ENCODE assay signal across 10 cellular contexts in the genomic region with DNA sequence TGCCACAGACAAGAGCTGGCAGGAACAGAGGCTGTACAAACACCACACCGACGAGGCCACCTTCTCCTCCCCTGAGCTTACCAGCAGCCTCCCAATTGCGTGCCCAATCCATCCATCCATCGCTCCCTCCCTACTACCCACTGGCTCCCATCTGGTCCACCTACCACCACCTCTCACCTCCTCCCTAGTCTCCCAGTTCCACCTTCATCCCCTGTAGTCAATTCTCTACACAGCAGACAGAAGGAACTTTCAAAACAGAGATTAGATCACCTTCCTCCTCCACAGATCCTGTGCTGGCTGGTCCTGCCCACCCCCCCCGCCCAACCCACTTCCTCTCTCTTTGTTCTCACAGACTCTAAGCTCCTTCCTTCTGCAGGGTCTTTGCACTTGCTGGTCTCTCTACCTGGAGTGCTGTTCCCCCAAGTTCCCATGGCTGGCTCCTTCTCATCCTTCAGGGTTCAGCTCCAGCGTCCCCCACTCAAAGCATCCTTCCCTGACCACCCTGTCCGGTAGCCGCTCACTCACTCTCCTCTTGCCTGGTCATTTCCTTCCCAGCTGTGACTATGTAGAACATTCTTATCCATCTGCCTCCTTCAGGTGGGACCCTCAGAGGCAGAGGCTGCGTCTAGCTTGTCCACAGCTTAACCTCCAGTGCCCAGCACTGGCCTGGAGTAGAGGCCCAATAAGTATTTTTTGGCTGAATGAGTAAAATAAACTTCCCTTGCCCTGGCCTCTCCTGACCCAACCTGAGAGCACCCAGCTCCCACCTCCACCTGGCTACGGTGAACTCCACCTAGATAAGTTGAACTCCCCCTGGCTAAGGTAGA. TPM values are rescaled to one million over a fixed set of nuclear protein-coding genes. Genes with fewer than 3 reads are reported as not detected.
DNase-seq lines count a peak whose midpoint lies in the region; ATAC-seq, FAIRE-seq and TF ChIP-seq lines count a peak whose summit lies in the region.
"Had no signal": no experiment of that assay in that cellular context is flagged by ENCODE, and none has a peak within 500 bp of the region (broad histone marks: within the 10 kb centered on the region; RNA-seq: fewer than 3 reads in every experiment).

No MANE protein-coding gene starts in this region.

- TF ChIP-seq CTCF in H9 (conservative IDR thresholded peaks at IDR 0.05) = no peak
- TF ChIP-seq CTCF in endothelial cell of umbilical vein (IDR thresholded peaks at IDR 0.05; ENCODE audit: extremely low read depth in 1 of 2, insufficient read depth in 1 of 2, low read depth in 1 of 2, low read length in 2 of 2) = no peak
- TF ChIP-seq CTCF in glutamatergic neuron (IDR thresholded peaks at IDR 0.05; ENCODE audit: partially characterized antibody, unreplicated experiment) = no peak

- peak; percentile 23 to 33 for DNase-seq in AML-193 (lab: John Stamatoyannopoulos, UW)
- no peak for DNase-seq in H9
- peak; percentile 41 for DNase-seq in activated CD4-positive, alpha-beta memory T cell treated with anti-CD3 and anti-CD28 coated beads for 36 hours
- no peak for DNase-seq in endothelial cell of umbilical vein (ENCODE audit: low read depth, low spot score)
- DNase-seq in glutamatergic neuron = no peak
- no peak for DNase-seq in DMS114 treated with DMSO at 0.1 percent for 48 hours (lab: John Stamatoyannopoulos, UW; ENCODE audit: unreplicated experiment)

- no peak overlapping the region for H3K56ac ChIP-seq in H9 (ENCODE audit: insufficient read length, low read depth, low read length)

- no peak overlapping the region for H3K9ac ChIP-seq in H9 (ENCODE audit: extremely low read depth, insufficient read length, low read length)
- H3K9ac ChIP-seq in endothelial cell of umbilical vein (replicated peaks; ENCODE audit: extremely low read depth, insufficient read depth, low read length) = no peak overlapping the region

- H3K4me1 Mint-ChIP-seq in H9 (peaks cover 0 to 2% of the 10 kb centered on the region in 2 experiments; a peak in 3 of 4 replicates), glutamatergic neuron (ENCODE audit: low read depth, unreplicated experiment) (no peaks in the 10 kb centered on the region)
- peaks cover 56% of the 10 kb centered on the region for H3K4me1 Mint-ChIP-seq in activated CD4-positive, alpha-beta memory T cell treated with anti-CD3 and anti-CD28 coated beads for 36 hours (ENCODE audit: low read depth)

- H3K36me3 ChIP-seq in endothelial cell of umbilical vein (ENCODE audit: control insufficient read depth in 2 of 2, extremely low read depth in 1 of 2, insufficient read depth in 2 of 2, low read length in 2 of 2) = no peaks in the 10 kb centered on the region
- H3K36me3 ChIP-seq: ascending aorta had no signal

- TF ChIP-seq POLR2A in endothelial cell of umbilical vein (IDR thresholded peaks at IDR 0.05; ENCODE audit: low read depth, low read length) = no peak

- H3K9me1 ChIP-seq in endothelial cell of umbilical vein (replicated peaks; ENCODE audit: control insufficient read depth, extremely low read depth, insufficient read depth, low read length) = no peaks in the 10 kb centered on the region

- H4K91ac ChIP-seq in H9 (ENCODE audit: insufficient read length, low read depth, low read length) = no peak overlapping the region

- intact Hi-C loops in activated CD4-positive, alpha-beta memory T cell treated with anti-CD3 and anti-CD28 coated beads for 36 hours (cut with micrococcal nuclease) = loop anchor here (2.0 kb wide), 1 partner anchor 23 kb away; the partner anchor contains the start of gene PIN1
- intact Hi-C loops in endothelial cell of umbilical vein (cut with micrococcal nuclease) = no loop called here

- dilution Hi-C loops in endothelial cell of umbilical vein (cut with MboI; ENCODE audit: extremely low pct_ligation_motif_present, low sequenced_read_pairs) = no loop called here

- H3K79me1 ChIP-seq in H9 (ENCODE audit: insufficient read depth, low read depth, low read length, poor library complexity, severe bottlenecking) = no peaks in the 10 kb centered on the region

- no peak overlapping the region for H3K23ac ChIP-seq in H9 (ENCODE audit: insufficient read length, low read depth, low read length)

- H2BK120ac ChIP-seq in H9 (ENCODE audit: low read depth, low read length, poor library complexity, severe bottlenecking) = no peak overlapping the region

- ATAC-seq in HG02759 (IDR thresholded peaks at IDR 0.05; ENCODE audit: unreplicated experiment) = no peak
- no peak for ATAC-seq in GM21526 (IDR thresholded peaks at IDR 0.05; ENCODE audit: low FRiP score, unreplicated experiment)

- CTCF ChIA-PET in activated CD4-positive, alpha-beta memory T cell treated with anti-CD3 and anti-CD28 coated beads for 36 hours (lab: Charles Lee) = interaction anchor here (0.6 to 1.3 kb wide), 6 partner anchors 11 to 530 kb away, joined by 3 to 4 read pairs (median 3); partner anchors contain the start of gene PIN1
- CTCF ChIA-PET in endothelial cell of umbilical vein (lab: Charles Lee) = interaction anchor here (0.9 to 1.1 kb wide), 2 partner anchors 9 to 17 kb away, joined by 3 to 4 read pairs; no protein-coding TSS in a partner anchor

- no peaks in the 10 kb centered on the region for H3K9me3 Mint-ChIP-seq in H9
- H3K9me3 Mint-ChIP-seq in activated CD4-positive, alpha-beta memory T cell treated with anti-CD3 and anti-CD28 coated beads for 36 hours = no peaks in the 10 kb centered on the region
- peaks cover 8% of the 10 kb centered on the region for H3K9me3 Mint-ChIP-seq in glutamatergic neuron (ENCODE audit: unreplicated experiment)

- H2AFZ ChIP-seq in H9 (ENCODE audit: low read length) = no peak overlapping the region
- H2AFZ ChIP-seq in endothelial cell of umbilical vein (ENCODE audit: low read depth, low read length) = no peak overlapping the region

- no peak overlapping the region for H3K4me3 ChIP-seq in endothelial cell of umbilical vein (replicated peaks in 1 of 3; ENCODE audit: insufficient read depth in 1 of 3, low read depth in 1 of 3, low read length in 3 of 3)
- H3K4me3 ChIP-seq: ascending aorta had no signal

- H3K27me3 ChIP-seq in H9 (ENCODE audit: insufficient read depth, low read length) (no peaks in the 10 kb centered on the region), endothelial cell of umbilical vein (ENCODE audit: control insufficient read depth in 2 of 2, insufficient read depth in 2 of 2, low read length in 2 of 2) (no peaks in the 10 kb centered on the region)
- H3K27me3 ChIP-seq: ascending aorta had no signal

- H3K4ac ChIP-seq in H9 (ENCODE audit: low read depth, low read length) = no peak overlapping the region

- no peak overlapping the region for H2BK15ac ChIP-seq in H9 (ENCODE audit: low read depth, low read length)

- no peaks in the 10 kb centered on the region for H3K79me2 ChIP-seq in H9 (ENCODE audit: insufficient read depth, low read length)
- H3K79me2 ChIP-seq in endothelial cell of umbilical vein (ENCODE audit: control insufficient read depth, insufficient read depth, low read length) = no peaks in the 10 kb centered on the region

- no peak overlapping the region for H4K5ac ChIP-seq in H9 (ENCODE audit: insufficient read length, low read depth, low read length)

- H4K20me1 ChIP-seq in H9 (ENCODE audit: control insufficient read depth, insufficient read depth, insufficient read length) (no peaks in the 10 kb centered on the region), endothelial cell of umbilical vein (replicated peaks; ENCODE audit: control insufficient read depth, extremely low read depth, insufficient read depth, low read length) (no peaks in the 10 kb centered on the region)

- no peak overlapping the region for H4K8ac ChIP-seq in H9 (replicated peaks; ENCODE audit: insufficient read length, low read depth, low read length)

- H3K4me1 ChIP-seq in H9 (ENCODE audit: insufficient read depth, low read length) = no peaks in the 10 kb centered on the region
- H3K4me1 ChIP-seq in endothelial cell of umbilical vein (ENCODE audit: control insufficient read depth, extremely low read depth, insufficient read depth, low read length) = peaks cover 5% of the 10 kb centered on the region
- H3K4me1 ChIP-seq: ascending aorta had no signal

- no peak overlapping the region for H3K18ac ChIP-seq in H9 (ENCODE audit: insufficient read length, low read depth, low read length)

- H3K4me2 ChIP-seq in H9 (ENCODE audit: insufficient read depth, insufficient read length, low read length) (no peak overlapping the region), endothelial cell of umbilical vein (ENCODE audit: insufficient read depth, low read length) (peak overlapping the region; percentile 8)

- H3K36me3 Mint-ChIP-seq in H9 (ENCODE audit: insufficient read depth in 1 of 3, low read depth in 3 of 3) (peaks cover 19 to 52% (median 49%) of the 10 kb centered on the region in 3 experiments; a peak in 6 of 7 replicates), glutamatergic neuron (ENCODE audit: unreplicated experiment) (peaks cover 11% of the 10 kb centered on the region)
- peaks cover 5% of the 10 kb centered on the region for H3K36me3 Mint-ChIP-seq in activated CD4-positive, alpha-beta memory T cell treated with anti-CD3 and anti-CD28 coated beads for 36 hours

- H3K27ac ChIP-seq in H9 (ENCODE audit: insufficient read length, low read depth, low read length) (no peak overlapping the region), endothelial cell of umbilical vein (ENCODE audit: insufficient read depth, low read depth, low read length) (no peak overlapping the region)
- H3K27ac ChIP-seq: ascending aorta had no signal

- no TSS peak for BruUV-seq in endothelial cell of umbilical vein (replicated peaks; lab: Mats Ljungman, UMichigan)

- H3K27ac Mint-ChIP-seq in H9 (peak overlapping the region in 2 of 3 experiments; percentile 45 to 92; a peak in 2 of 7 replicates), glutamatergic neuron (ENCODE audit: unreplicated experiment) (no peak overlapping the region)
- H3K27ac Mint-ChIP-seq in activated CD4-positive, alpha-beta memory T cell treated with anti-CD3 and anti-CD28 coated beads for 36 hours = peak overlapping the region; percentile 86

- no peak overlapping the region for H2BK12ac ChIP-seq in H9 (ENCODE audit: insufficient read length, low read depth, low read length)

- H3K4me3 Mint-ChIP-seq in H9 (no peak overlapping the region; a peak in 1 of 5 replicates), glutamatergic neuron (ENCODE audit: unreplicated experiment) (no peak overlapping the region)
- H3K4me3 Mint-ChIP-seq in activated CD4-positive, alpha-beta memory T cell treated with anti-CD3 and anti-CD28 coated beads for 36 hours = peak overlapping the region; percentile 56

- no peak for FAIRE-seq in endothelial cell of umbilical vein (lab: Jason Lieb, UNC)
- FAIRE-seq: TTC549 had no signal

- no peak overlapping the region for H2AK5ac ChIP-seq in H9 (ENCODE audit: insufficient read length, low read length)

- POLR2A ChIA-PET in activated CD4-positive, alpha-beta memory T cell treated with anti-CD3 and anti-CD28 coated beads for 36 hours (lab: Charles Lee) = interaction anchor here (0.8 to 1.2 kb wide), 2 partner anchors 9 to 31 kb away, joined by 3 read pairs; partner anchors contain the start of gene UBL5
- POLR2A ChIA-PET in endothelial cell of umbilical vein (lab: Charles Lee) = no interaction called here

- H3K9me3 ChIP-seq in H9 (ENCODE audit: control insufficient read depth, low read depth, low read length) (no peaks in the 10 kb centered on the region), endothelial cell of umbilical vein (replicated peaks; ENCODE audit: control insufficient read depth, insufficient read depth, low read length) (no peaks in the 10 kb centered on the region)
- H3K9me3 ChIP-seq: ascending aorta had no signal

- no peak overlapping the region for H2BK5ac ChIP-seq in H9 (ENCODE audit: insufficient read length, low read length)

- H3T11ph ChIP-seq in H9 (ENCODE audit: low read length) = no peak overlapping the region

- H3K27me3 Mint-ChIP-seq in H9 (ENCODE audit: low read depth) (no peaks in the 10 kb centered on the region), glutamatergic neuron (ENCODE audit: unreplicated experiment) (peaks cover 8% of the 10 kb centered on the region)
- no peaks in the 10 kb centered on the region for H3K27me3 Mint-ChIP-seq in activated CD4-positive, alpha-beta memory T cell treated with anti-CD3 and anti-CD28 coated beads for 36 hours

- no peaks in the 10 kb centered on the region for H3K23me2 ChIP-seq in H9 (ENCODE audit: insufficient read length, low read depth, low read length, poor library complexity, severe bottlenecking)

- no peak overlapping the region for H2BK20ac ChIP-seq in H9 (ENCODE audit: low read depth, low read length, poor library complexity, severe bottlenecking)

- no CpG with 5 or more reads among the region's 10 CpGs for WGBS in H9 (ENCODE audit: extremely low coverage, insufficient read length, low lambda C conversion rate)

- no peak overlapping the region for H3K14ac ChIP-seq in H9 (ENCODE audit: insufficient read depth, low read length)

RNA-seq across cellular contexts. Expression of gene PIN1, which starts 23.0 kb away (rescaled TPM):
- total RNA-seq in H9 (2021) = 106 and 110 TPM in 2 replicates
- total RNA-seq in activated CD4-positive, alpha-beta memory T cell treated with anti-CD3 and anti-CD28 coated beads for 36 hours = 10 to 100 TPM; 85.4 to 86.1 TPM
- 97.4 and 98.1 TPM in 2 replicates for total RNA-seq in endothelial cell of umbilical vein
- 115 and 129 TPM in 2 replicates for polyA plus RNA-seq in endothelial cell of umbilical vein
- 80.4 and 106 TPM in 2 replicates for polyA plus RNA-seq in endothelial cell of umbilical vein (2011; cell fraction: cytosol; rRNA removed)
- 57.1 and 64.3 TPM in 2 replicates for polyA plus RNA-seq in endothelial cell of umbilical vein (2011; cell fraction: nucleus; rRNA removed)
- 56.8 and 68.7 TPM in 2 replicates for polyA plus RNA-seq in endothelial cell of umbilical vein (2012)
- polyA minus RNA-seq in endothelial cell of umbilical vein = 22.2 and 28.5 TPM in 2 replicates
- polyA minus RNA-seq in endothelial cell of umbilical vein (2011; cell fraction: cytosol; rRNA and poly(A)+ RNA removed) = 39.6 TPM
- 11.3 and 16.6 TPM in 2 replicates for polyA minus RNA-seq in endothelial cell of umbilical vein (2011; cell fraction: nucleus; rRNA and poly(A)+ RNA removed)
- 110 TPM for total RNA-seq in glutamatergic neuron (ENCODE audit: unreplicated experiment)

RNA-seq across cellular contexts. Expression of gene UBL5, which starts 30.4 kb away (rescaled TPM):
- 393 and 405 TPM in 2 replicates for total RNA-seq in H9 (2021)
- total RNA-seq in activated CD4-positive, alpha-beta memory T cell treated with anti-CD3 and anti-CD28 coated beads for 36 hours = 100 to 1,000 TPM; 334 to 346 TPM
- 351 and 364 TPM in 2 replicates for total RNA-seq in endothelial cell of umbilical vein
- 839 and 1,226 TPM in 2 replicates for polyA plus RNA-seq in endothelial cell of umbilical vein
- 1,164 and 1,424 TPM in 2 replicates for polyA plus RNA-seq in endothelial cell of umbilical vein (2011; cell fraction: cytosol; rRNA removed)
- polyA plus RNA-seq in endothelial cell of umbilical vein (2011; cell fraction: nucleus; rRNA removed) = 366 and 439 TPM in 2 replicates
- polyA plus RNA-seq in endothelial cell of umbilical vein (2012) = 737 and 963 TPM in 2 replicates
- 190 and 222 TPM in 2 replicates for polyA minus RNA-seq in endothelial cell of umbilical vein
- 69.3 TPM for polyA minus RNA-seq in endothelial cell of umbilical vein (2011; cell fraction: cytosol; rRNA and poly(A)+ RNA removed)
- 23.9 and 25.1 TPM in 2 replicates for polyA minus RNA-seq in endothelial cell of umbilical vein (2011; cell fraction: nucleus; rRNA and poly(A)+ RNA removed)
- 324 TPM for total RNA-seq in glutamatergic neuron (ENCODE audit: unreplicated experiment)

RNA-seq across cellular contexts. Expression of gene FBXL12, which starts 39.3 kb away (rescaled TPM):
- total RNA-seq in H9 (2021) (31.8 and 34.9 TPM in 2 replicates), endothelial cell of umbilical vein (25.8 and 26.9 TPM in 2 replicates), glutamatergic neuron (ENCODE audit: unreplicated experiment) (43.0 TPM)
- total RNA-seq in activated CD4-positive, alpha-beta memory T cell treated with anti-CD3 and anti-CD28 coated beads for 36 hours = 10 to 100 TPM; 20.7 to 22.0 TPM
- 33.3 and 47.5 TPM in 2 replicates for polyA plus RNA-seq in endothelial cell of umbilical vein
- 22.7 and 30.7 TPM in 2 replicates for polyA plus RNA-seq in endothelial cell of umbilical vein (2011; cell fraction: cytosol; rRNA removed)
- 37.8 and 44.3 TPM in 2 replicates for polyA plus RNA-seq in endothelial cell of umbilical vein (2011; cell fraction: nucleus; rRNA removed)
- 16.0 and 20.6 TPM in 2 replicates for polyA plus RNA-seq in endothelial cell of umbilical vein (2012)
- polyA minus RNA-seq in endothelial cell of umbilical vein = 13.5 and 16.9 TPM in 2 replicates
- polyA minus RNA-seq in endothelial cell of umbilical vein (2011; cell fraction: cytosol; rRNA and poly(A)+ RNA removed) = 8.6 TPM
- 16.0 and 23.8 TPM in 2 replicates for polyA minus RNA-seq in endothelial cell of umbilical vein (2011; cell fraction: nucleus; rRNA and poly(A)+ RNA removed)

Comparison
In these comparisons a context has a peak if more than half of its experiments do, and no peak if none do; other contexts are left out.
1. DNase-seq: peak in AML-193 (2 of 2) and activated CD4-positive, alpha-beta memory T cell treated with anti-CD3 and anti-CD28 coated beads for 36 hours (single experiment); none in H9 (single experiment), endothelial cell of umbilical vein (single experiment), glutamatergic neuron (single experiment) and DMS114 treated with DMSO at 0.1 percent for 48 hours (single experiment).